In genomic region chr9:132760057-132760456, GRCh38 we compare ENCODE assay signal across 32 cellular contexts.
"Had no signal": no experiment of that assay in that cellular context is flagged by ENCODE, and none has a peak within 500 bp of the region (broad histone marks: within the 10 kb centered on the region; RNA-seq: fewer than 3 reads in every experiment).

No MANE protein-coding gene starts in this region.

- H3K4me1 Mint-ChIP-seq: naive thymus-derived CD8-positive, alpha-beta T cell; stimulated activated memory B cell treated with anti-CD40 and anti-IgM and Interleukin-4, amounts not matched to agents 10 μg/mL and 1 μg/mL and 100 μg/mL, for 72 hours; stimulated activated naive CD8-positive, alpha-beta T cell treated with anti-CD3 and anti-CD28 coated beads, Interleukin-15, amount 100 ng/mL, for 72 hours had no signal

- H2AFZ ChIP-seq: parathyroid adenoma had no signal

- H3K4me1 ChIP-seq: psoas muscle, spleen, testis, tibial artery, transverse colon, vagina had no signal

- H3K79me2 ChIP-seq: parathyroid adenoma had no signal

- FAIRE-seq: urothelium cell line had no signal

- H3K27me3 ChIP-seq: ovary, suprapubic skin, testis, upper lobe of left lung, vagina had no signal

- H3K4me2 ChIP-seq: smooth muscle cell had no signal

- H3K9me3 Mint-ChIP-seq: naive thymus-derived CD8-positive, alpha-beta T cell; natural killer cell treated with Interleukin-12 subunit alpha and Interleukin-12 subunit beta and Interleukin-15 and Interleukin-18, amount 100 ng/mL, for 72 hours; stimulated activated memory B cell treated with anti-CD40 and anti-IgM and Interleukin-4, amounts not matched to agents 10 μg/mL and 1 μg/mL and 100 μg/mL, for 72 hours; stimulated activated naive CD8-positive, alpha-beta T cell treated with anti-CD3 and anti-CD28 coated beads, Interleukin-15, amount 100 ng/mL, for 72 hours had no signal

- H3K36me3 Mint-ChIP-seq: naive thymus-derived CD8-positive, alpha-beta T cell; natural killer cell treated with Interleukin-12 subunit alpha and Interleukin-12 subunit beta and Interleukin-15 and Interleukin-18, amount 100 ng/mL, for 72 hours; stimulated activated memory B cell treated with anti-CD40 and anti-IgM and Interleukin-4, amounts not matched to agents 10 μg/mL and 1 μg/mL and 100 μg/mL, for 72 hours had no signal

- H3K4me3 ChIP-seq: ovary, psoas muscle, skin epidermis, smooth muscle cell, spleen, suprapubic skin, testis, tibial artery, transverse colon, upper lobe of left lung, vagina had no signal

- DNase-seq: naive thymus-derived CD8-positive, alpha-beta T cell; nephron progenitor cell; nucleus accumbens; ovary; psoas muscle; right cardiac atrium; spleen; stimulated activated CD4-positive, alpha-beta T cell treated with anti-CD3 and anti-CD28 coated beads, Interleukin-12 subunit alpha, Interleukin-12 subunit beta, amount 100 ng/mL, for 4 hours; stimulated activated CD4-positive, alpha-beta T cell treated with anti-CD3 and anti-CD28 coated beads, Interleukin-1b, Interleukin-23, amount 100 ng/mL, for 48 hours; stimulated activated CD4-positive, alpha-beta T cell treated with anti-CD3 and anti-CD28 coated beads, Interleukin-4, amount 100 ng/mL, for 1 hour; stimulated activated CD4-positive, alpha-beta T cell treated with anti-CD3 and anti-CD28 coated beads, Interleukin-4, amount 100 ng/mL, for 4 hours; stimulated activated CD8-positive, alpha-beta memory T cell treated with anti-CD3 and anti-CD28 coated beads, Interleukin-4, amount 100 ng/mL, for 48 hours; stimulated activated naive CD4-positive, alpha-beta T cell; stimulated activated naive CD8-positive, alpha-beta T cell treated with anti-CD3 and anti-CD28 coated beads, Interleukin-15, amount 100 ng/mL, for 72 hours; stimulated activated naive CD8-positive, alpha-beta T cell treated with anti-CD3 and anti-CD28 coated beads, Interleukin-15, Interleukin-2, amounts not matched to agents 100 U/mL and 50 U/mL, for 24 hours; substantia nigra; testis; tibial artery; transverse colon; upper lobe of left lung had no signal

- H3K9ac ChIP-seq: parathyroid adenoma had no signal

- H3K27me3 Mint-ChIP-seq: stimulated activated memory B cell treated with anti-CD40 and anti-IgM and Interleukin-4, amounts not matched to agents 10 μg/mL and 1 μg/mL and 100 μg/mL, for 72 hours; stimulated activated naive CD8-positive, alpha-beta T cell treated with anti-CD3 and anti-CD28 coated beads, Interleukin-15, amount 100 ng/mL, for 72 hours had no signal

- H3K36me3 ChIP-seq: neutrophil, ovary, spleen, suprapubic skin, tibial artery, transverse colon, upper lobe of left lung, vagina had no signal

- H3K9me3 ChIP-seq: neutrophil, ovary, psoas muscle, spleen, suprapubic skin, testis, tibial artery, transverse colon, upper lobe of left lung, vagina had no signal

- ATAC-seq: naive thymus-derived CD8-positive, alpha-beta T cell; natural killer cell treated with Interleukin-12 subunit alpha and Interleukin-12 subunit beta and Interleukin-15 and Interleukin-18, amount 100 ng/mL, for 72 hours; psoas muscle; right cardiac atrium; sciatic nerve; stimulated activated memory B cell treated with anti-CD40 and anti-IgM and Interleukin-4, amounts not matched to agents 10 μg/mL and 1 μg/mL and 100 μg/mL, for 72 hours; stimulated activated naive CD8-positive, alpha-beta T cell treated with anti-CD3 and anti-CD28 coated beads, Interleukin-15, amount 100 ng/mL, for 72 hours; stimulated activated naive CD8-positive, alpha-beta T cell treated with anti-CD3 and anti-CD28 coated beads, Interleukin-15, Interleukin-2, amounts not matched to agents 100 U/mL and 50 U/mL, for 24 hours had no signal

- H3K4me3 Mint-ChIP-seq: naive thymus-derived CD8-positive, alpha-beta T cell; natural killer cell treated with Interleukin-12 subunit alpha and Interleukin-12 subunit beta and Interleukin-15 and Interleukin-18, amount 100 ng/mL, for 72 hours; nephron progenitor cell; neural crest cell; stimulated activated memory B cell treated with anti-CD40 and anti-IgM and Interleukin-4, amounts not matched to agents 10 μg/mL and 1 μg/mL and 100 μg/mL, for 72 hours; stimulated activated naive CD8-positive, alpha-beta T cell treated with anti-CD3 and anti-CD28 coated beads, Interleukin-15, amount 100 ng/mL, for 72 hours had no signal

- H3K27ac ChIP-seq: neutrophil, ovary, parathyroid adenoma, psoas muscle, skin epidermis, spleen, suprapubic skin, testis, tibial artery, transverse colon, upper lobe of left lung, vagina had no signal

- H3K27ac Mint-ChIP-seq: naive thymus-derived CD8-positive, alpha-beta T cell; natural killer cell treated with Interleukin-12 subunit alpha and Interleukin-12 subunit beta and Interleukin-15 and Interleukin-18, amount 100 ng/mL, for 72 hours; nephron progenitor cell; progenitor cell of endocrine pancreas; stimulated activated memory B cell treated with anti-CD40 and anti-IgM and Interleukin-4, amounts not matched to agents 10 μg/mL and 1 μg/mL and 100 μg/mL, for 72 hours; stimulated activated naive CD8-positive, alpha-beta T cell treated with anti-CD3 and anti-CD28 coated beads, Interleukin-15, amount 100 ng/mL, for 72 hours had no signal
